In genomic region chr1:178798232-178798861, GRCh38 we compare ENCODE assay signal across 1 cellular context.
TF ChIP-seq lines count a peak whose summit lies in the region.

No MANE protein-coding gene starts in this region.

TF ChIP-seq in HepG2, 621 proteins besides CTCF, POLR2A, EP300 and RAD21 (continued from another document):
- TF ChIP-seq MTERF4 (CRISPR knock-in tag; IDR thresholded peaks at IDR 0.05) (no peak), MAFK (conservative IDR thresholded peaks at IDR 0.05 in 1 of 2, IDR thresholded peaks at IDR 0.05 in 1 of 2; ENCODE audit: low read length in 2 of 2) (peak; percentile 69 to 82), HOXA3 (CRISPR knock-in tag; IDR thresholded peaks at IDR 0.05) (no peak), ZNF354B (CRISPR knock-in tag; IDR thresholded peaks at IDR 0.05) (no peak), ISL2 (CRISPR knock-in tag; IDR thresholded peaks at IDR 0.05) (no peak)
TF ChIP-seq in HepG2: peak in this region for 2.
